ENCODE assay signal across 12 cellular contexts in the genomic region with DNA sequence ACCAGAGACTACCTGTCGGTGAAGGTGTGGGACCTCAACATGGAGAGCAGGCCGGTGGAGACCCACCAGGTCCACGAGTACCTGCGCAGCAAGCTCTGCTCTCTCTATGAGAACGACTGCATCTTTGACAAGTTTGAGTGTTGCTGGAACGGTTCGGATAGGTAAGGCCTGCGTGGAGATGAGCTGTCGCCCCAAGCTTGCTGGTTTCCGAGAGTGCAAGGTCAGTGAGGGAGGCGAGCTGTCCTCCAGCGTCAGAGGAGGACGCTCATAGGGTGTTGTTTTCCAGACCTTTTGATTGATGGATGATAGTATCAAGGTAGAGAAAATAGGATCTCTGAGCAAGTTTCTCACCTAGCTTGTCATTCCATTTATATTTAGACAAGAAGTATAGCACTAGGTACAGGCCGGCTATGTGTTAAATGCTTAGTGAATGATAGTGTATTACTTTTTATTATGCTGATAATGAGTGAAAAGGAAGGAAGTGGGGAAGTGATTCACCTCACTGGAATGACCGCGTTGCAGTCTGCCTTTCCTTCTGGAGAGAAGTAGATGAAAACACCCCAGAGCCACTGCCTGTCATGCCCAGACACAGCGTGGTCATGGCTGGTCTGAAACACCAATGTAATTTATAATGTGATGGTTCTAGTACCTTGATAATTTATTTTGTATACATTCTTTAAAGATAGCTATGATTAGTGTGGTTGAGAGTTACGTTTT. TPM values are rescaled to one million over a fixed set of nuclear protein-coding genes. Genes with fewer than 3 reads are reported as not detected.
DNase-seq lines count a peak whose midpoint lies in the region; ATAC-seq and TF ChIP-seq lines count a peak whose summit lies in the region.
"Had no signal": no experiment of that assay in that cellular context is flagged by ENCODE, and none has a peak within 500 bp of the region (broad histone marks: within the 10 kb centered on the region; RNA-seq: fewer than 3 reads in every experiment).

No MANE protein-coding gene starts in this region.

- H3K9me3 ChIP-seq in RWPE2 (ENCODE audit: severe bottlenecking) (no peaks in the 10 kb centered on the region), smooth muscle cell (replicated peaks; ENCODE audit: low read depth) (no peaks in the 10 kb centered on the region)
- H3K9me3 ChIP-seq: pancreas had no signal

- H3K4me1 ChIP-seq in RWPE2 (ENCODE audit: insufficient read depth, poor library complexity, severe bottlenecking), result peaks cover 42% of the 10 kb centered on the region
- H3K4me1 ChIP-seq in smooth muscle cell (ENCODE audit: low read depth), result no peaks in the 10 kb centered on the region

- POLR2A ChIA-PET in activated CD8-positive, alpha-beta T cell treated with anti-CD3 and anti-CD28 coated beads for 36 hours (lab: Charles Lee), result interaction anchor here (1.1 to 1.2 kb wide), 2 partner anchors 18 to 21 kb away, joined by 3 to 4 read pairs; no protein-coding TSS in a partner anchor
- POLR2A ChIA-PET in activated CD8-positive, alpha-beta T cell treated with anti-CD3 and anti-CD28 coated beads, Interleukin-2, amount 10 ng/mL, durations not matched to agents 7 days and 5 days (lab: Charles Lee), result no interaction called here
- POLR2A ChIA-PET in activated CD4-positive, alpha-beta memory T cell treated with anti-CD3 and anti-CD28 coated beads for 36 hours (lab: Charles Lee), result interaction anchor here (0.5 kb wide), 1 partner anchor 17 kb away, joined by 4 read pairs; no protein-coding TSS in a partner anchor

- peak overlapping the region; percentile 98 for H3K27ac ChIP-seq in RWPE2 (ENCODE audit: poor library complexity, severe bottlenecking)
- peak overlapping the region; percentile 41 for H3K27ac ChIP-seq in smooth muscle cell (ENCODE audit: low read depth)
- H3K27ac ChIP-seq: dorsolateral prefrontal cortex had no signal

- peaks cover 9% of the 10 kb centered on the region for H3F3A ChIP-seq in smooth muscle cell (ENCODE audit: low read depth)

- CTCF ChIA-PET in activated CD8-positive, alpha-beta T cell treated with anti-CD3 and anti-CD28 coated beads for 36 hours (lab: Charles Lee), result interaction anchor here (0.8 to 1.5 kb wide), 2 partner anchors 62 to 75 kb away, joined by 3 to 7 read pairs; no protein-coding TSS in a partner anchor
- CTCF ChIA-PET in activated CD8-positive, alpha-beta T cell treated with anti-CD3 and anti-CD28 coated beads, Interleukin-2, amount 10 ng/mL, durations not matched to agents 7 days and 5 days (lab: Charles Lee), result interaction anchor here (1.1 to 1.5 kb wide), 2 partner anchors 25 to 62 kb away, joined by 3 to 4 read pairs; no protein-coding TSS in a partner anchor
- CTCF ChIA-PET in activated CD4-positive, alpha-beta memory T cell treated with anti-CD3 and anti-CD28 coated beads for 36 hours (lab: Charles Lee), result interaction anchor here (0.6 to 1.6 kb wide), 6 partner anchors 9 to 61 kb away, joined by 3 to 5 read pairs (median 3); no protein-coding TSS in a partner anchor

- H3K9me3 Mint-ChIP-seq in activated CD8-positive, alpha-beta T cell treated with anti-CD3 and anti-CD28 coated beads for 36 hours, result no peaks in the 10 kb centered on the region
- no peaks in the 10 kb centered on the region for H3K9me3 Mint-ChIP-seq in activated CD8-positive, alpha-beta T cell treated with anti-CD3 and anti-CD28 coated beads, Interleukin-2, amount 10 ng/mL, durations not matched to agents 7 days and 5 days (ENCODE audit: insufficient read depth)
- no peaks in the 10 kb centered on the region for H3K9me3 Mint-ChIP-seq in activated CD4-positive, alpha-beta memory T cell treated with anti-CD3 and anti-CD28 coated beads for 36 hours

- peaks cover 51% of the 10 kb centered on the region for H3K36me3 Mint-ChIP-seq in activated CD8-positive, alpha-beta T cell treated with anti-CD3 and anti-CD28 coated beads for 36 hours (ENCODE audit: low read depth)
- peaks cover 53% of the 10 kb centered on the region for H3K36me3 Mint-ChIP-seq in activated CD8-positive, alpha-beta T cell treated with anti-CD3 and anti-CD28 coated beads, Interleukin-2, amount 10 ng/mL, durations not matched to agents 7 days and 5 days (ENCODE audit: low read depth)
- H3K36me3 Mint-ChIP-seq in activated CD4-positive, alpha-beta memory T cell treated with anti-CD3 and anti-CD28 coated beads for 36 hours, result peaks cover 40% of the 10 kb centered on the region

- no peak for ATAC-seq in activated CD8-positive, alpha-beta T cell treated with anti-CD3 and anti-CD28 coated beads for 36 hours
- ATAC-seq in activated CD8-positive, alpha-beta T cell treated with anti-CD3 and anti-CD28 coated beads, Interleukin-2, amount 10 ng/mL, durations not matched to agents 7 days and 5 days, result no peak
- ATAC-seq in RWPE2 (ENCODE audit: low read depth) (peak; percentile 83), GM21737 (IDR thresholded peaks at IDR 0.05; ENCODE audit: unreplicated experiment) (no peak)

- TF ChIP-seq CTCF in activated CD8-positive, alpha-beta T cell treated with anti-CD3 and anti-CD28 coated beads for 36 hours (IDR thresholded peaks at IDR 0.05), result no peak
- TF ChIP-seq CTCF in RWPE2 (IDR thresholded peaks at IDR 0.05; ENCODE audit: poor library complexity, severe bottlenecking), result no peak
- TF ChIP-seq CTCF in smooth muscle cell (IDR thresholded peaks at IDR 0.05; ENCODE audit: borderline replicate concordance, insufficient read depth, poor library complexity, severe bottlenecking), result no peak

- H3K36me3 ChIP-seq in RWPE2 (ENCODE audit: low read depth), result peaks cover 60% of the 10 kb centered on the region
- H3K36me3 ChIP-seq in smooth muscle cell (ENCODE audit: low read depth), result peaks cover 8% of the 10 kb centered on the region

- H3K9ac ChIP-seq in smooth muscle cell (ENCODE audit: low read depth), result no peak overlapping the region

- 76% methylated on average over 18 of the region's 18 CpGs for whole genome bisulfite sequencing in smooth muscle cell (ENCODE audit: low lambda C conversion rate)

- no peak overlapping the region for H3K4me3 ChIP-seq in RWPE2 (ENCODE audit: severe bottlenecking)
- H3K4me3 ChIP-seq in smooth muscle cell, result no peak overlapping the region
- H3K4me3 ChIP-seq: dorsolateral prefrontal cortex, pancreas had no signal

- H3K4me1 Mint-ChIP-seq in activated CD8-positive, alpha-beta T cell treated with anti-CD3 and anti-CD28 coated beads for 36 hours (ENCODE audit: low read depth), result no peaks in the 10 kb centered on the region
- H3K4me1 Mint-ChIP-seq in activated CD8-positive, alpha-beta T cell treated with anti-CD3 and anti-CD28 coated beads, Interleukin-2, amount 10 ng/mL, durations not matched to agents 7 days and 5 days (ENCODE audit: low read depth), result no peaks in the 10 kb centered on the region
- H3K4me1 Mint-ChIP-seq in activated CD4-positive, alpha-beta memory T cell treated with anti-CD3 and anti-CD28 coated beads for 36 hours (ENCODE audit: low read depth), result no peaks in the 10 kb centered on the region

- H3K27me3 Mint-ChIP-seq in activated CD8-positive, alpha-beta T cell treated with anti-CD3 and anti-CD28 coated beads for 36 hours, result no peaks in the 10 kb centered on the region
- H3K27me3 Mint-ChIP-seq in activated CD8-positive, alpha-beta T cell treated with anti-CD3 and anti-CD28 coated beads, Interleukin-2, amount 10 ng/mL, durations not matched to agents 7 days and 5 days (ENCODE audit: low read depth), result no peaks in the 10 kb centered on the region
- no peaks in the 10 kb centered on the region for H3K27me3 Mint-ChIP-seq in activated CD4-positive, alpha-beta memory T cell treated with anti-CD3 and anti-CD28 coated beads for 36 hours

- no peak for DNase-seq in activated CD8-positive, alpha-beta T cell treated with anti-CD3 and anti-CD28 coated beads for 36 hours
- DNase-seq in activated CD8-positive, alpha-beta T cell treated with anti-CD3 and anti-CD28 coated beads, Interleukin-2, amount 10 ng/mL, durations not matched to agents 7 days and 5 days, result no peak
- peak; percentile 75 for DNase-seq in RWPE2 (ENCODE audit: low spot score)
- DNase-seq in fibroblast of gingiva (ENCODE audit: low read depth), result peak; percentile 36
- no peak for DNase-seq in smooth muscle cell (lab: John Stamatoyannopoulos, UW; ENCODE audit: unreplicated experiment)
- no peak for DNase-seq in germinal center (ENCODE audit: low spot score)
- no peak for DNase-seq in activated CD4-positive, alpha-beta memory T cell treated with anti-CD3 and anti-CD28 coated beads for 36 hours
- DNase-seq: dorsolateral prefrontal cortex, NCI-H774, trophoblast cell had no signal

- H4K20me1 ChIP-seq in smooth muscle cell (ENCODE audit: low read depth), result peaks cover 67% of the 10 kb centered on the region

- peak overlapping the region; percentile 38 for H3K27ac Mint-ChIP-seq in activated CD8-positive, alpha-beta T cell treated with anti-CD3 and anti-CD28 coated beads for 36 hours
- H3K27ac Mint-ChIP-seq in activated CD8-positive, alpha-beta T cell treated with anti-CD3 and anti-CD28 coated beads, Interleukin-2, amount 10 ng/mL, durations not matched to agents 7 days and 5 days, result no peak overlapping the region
- no peak overlapping the region for H3K27ac Mint-ChIP-seq in activated CD4-positive, alpha-beta memory T cell treated with anti-CD3 and anti-CD28 coated beads for 36 hours

- peak overlapping the region; percentile 17 for H3K4me2 ChIP-seq in smooth muscle cell

- intact Hi-C loops in activated CD8-positive, alpha-beta T cell treated with anti-CD3 and anti-CD28 coated beads for 36 hours (cut with micrococcal nuclease), result loop anchor here (10.0 kb wide), 1 partner anchor 63 kb away; no protein-coding TSS in a partner anchor
- intact Hi-C loops in activated CD4-positive, alpha-beta memory T cell treated with anti-CD3 and anti-CD28 coated beads for 36 hours (cut with micrococcal nuclease), result no loop called here

- no peak overlapping the region for H3K4me3 Mint-ChIP-seq in activated CD8-positive, alpha-beta T cell treated with anti-CD3 and anti-CD28 coated beads for 36 hours
- H3K4me3 Mint-ChIP-seq in activated CD8-positive, alpha-beta T cell treated with anti-CD3 and anti-CD28 coated beads, Interleukin-2, amount 10 ng/mL, durations not matched to agents 7 days and 5 days, result no peak overlapping the region
- no peak overlapping the region for H3K4me3 Mint-ChIP-seq in activated CD4-positive, alpha-beta memory T cell treated with anti-CD3 and anti-CD28 coated beads for 36 hours

- peaks cover 5% of the 10 kb centered on the region for H3K79me2 ChIP-seq in smooth muscle cell (ENCODE audit: low read depth)

- H3K27me3 ChIP-seq in RWPE2 (ENCODE audit: insufficient read depth, poor library complexity, severe bottlenecking), result no peaks in the 10 kb centered on the region
- no peaks in the 10 kb centered on the region for H3K27me3 ChIP-seq in smooth muscle cell (ENCODE audit: low read depth)
- H3K27me3 ChIP-seq: dorsolateral prefrontal cortex, pancreas had no signal

- no peak overlapping the region for H2AFZ ChIP-seq in smooth muscle cell (ENCODE audit: low read depth)

RNA-seq across cellular contexts. Expression of gene BNIP3, which starts 33.9 kb away (rescaled TPM):
- total RNA-seq in activated CD8-positive, alpha-beta T cell treated with anti-CD3 and anti-CD28 coated beads for 36 hours, result 100 to 1,000 TPM; 207 to 216 TPM
- 10 to 100 TPM; 61.5 to 62.9 TPM for total RNA-seq in activated CD8-positive, alpha-beta T cell treated with anti-CD3 and anti-CD28 coated beads, Interleukin-2, amount 10 ng/mL, durations not matched to agents 7 days and 5 days
- total RNA-seq in smooth muscle cell, result 290 and 292 TPM in 2 replicates
- polyA plus RNA-seq in smooth muscle cell, result 213 and 244 TPM in 2 replicates
- 10 to 100 TPM; 84.9 to 86.9 TPM for total RNA-seq in activated CD4-positive, alpha-beta memory T cell treated with anti-CD3 and anti-CD28 coated beads for 36 hours

RNA-seq across cellular contexts. Expression of gene PPP2R2D, which starts 47.0 kb away (rescaled TPM):
- 10 to 100 TPM; 31.6 to 32.3 TPM for total RNA-seq in activated CD8-positive, alpha-beta T cell treated with anti-CD3 and anti-CD28 coated beads for 36 hours
- 10 to 100 TPM; 36.5 to 37.5 TPM for total RNA-seq in activated CD8-positive, alpha-beta T cell treated with anti-CD3 and anti-CD28 coated beads, Interleukin-2, amount 10 ng/mL, durations not matched to agents 7 days and 5 days
- 25.1 and 27.1 TPM in 2 replicates for total RNA-seq in smooth muscle cell
- polyA plus RNA-seq in smooth muscle cell, result 22.2 and 22.5 TPM in 2 replicates
- 10 to 100 TPM; 31.9 to 32.3 TPM for total RNA-seq in activated CD4-positive, alpha-beta memory T cell treated with anti-CD3 and anti-CD28 coated beads for 36 hours

Comparison
In these comparisons a context has a peak if more than half of its experiments do, and no peak if none do; other contexts are left out.
1. DNase-seq: peak in RWPE2 (single experiment) and fibroblast of gingiva (single experiment); none in activated CD8-positive, alpha-beta T cell treated with anti-CD3 and anti-CD28 coated beads for 36 hours (single experiment), activated CD8-positive, alpha-beta T cell treated with anti-CD3 and anti-CD28 coated beads, Interleukin-2, amount 10 ng/mL, durations not matched to agents 7 days and 5 days (single experiment), smooth muscle cell (single experiment), germinal center (single experiment) and activated CD4-positive, alpha-beta memory T cell treated with anti-CD3 and anti-CD28 coated beads for 36 hours (single experiment).